In genomic region chr6:17484201-17484606, GRCh38 we compare ENCODE assay signal across 21 cellular contexts.
DNase-seq lines count a peak whose midpoint lies in the region; ATAC-seq and TF ChIP-seq lines count a peak whose summit lies in the region.
"Had no signal": no experiment of that assay in that cellular context is flagged by ENCODE, and none has a peak within 500 bp of the region (broad histone marks: within the 10 kb centered on the region; RNA-seq: fewer than 3 reads in every experiment).

No MANE protein-coding gene starts in this region.

- peak; percentile 61 to 71 for TF ChIP-seq POLR2A in gastrocnemius medialis (IDR thresholded peaks at IDR 0.05)

- no peak for TF ChIP-seq CTCF in brain (conservative IDR thresholded peaks at IDR 0.05)
- TF ChIP-seq CTCF in gastrocnemius medialis (IDR thresholded peaks at IDR 0.05 in 4 of 5, conservative IDR thresholded peaks at IDR 0.05 in 1 of 5): no peak

- no peaks in the 10 kb centered on the region for H3K9me3 ChIP-seq in gastrocnemius medialis
- no peaks in the 10 kb centered on the region for H3K9me3 ChIP-seq in naive thymus-derived CD4-positive, alpha-beta T cell (ENCODE audit: control insufficient read depth in 2 of 3, low read length in 3 of 3)
- H3K9me3 ChIP-seq: mucosa of descending colon, ovary, spleen had no signal

- H3K4me1 ChIP-seq in gastrocnemius medialis: peaks cover 43 to 45% of the 10 kb centered on the region in 2 donors
- H3K4me1 ChIP-seq in naive thymus-derived CD4-positive, alpha-beta T cell (ENCODE audit: control insufficient read depth in 2 of 2, insufficient read depth in 2 of 2, low read length in 2 of 2): no peaks in the 10 kb centered on the region
- H3K4me1 ChIP-seq: spleen had no signal

- intact Hi-C loops in gastrocnemius medialis (cut with DNase I; ENCODE audit: low total_unique reads): no loop called here
- intact Hi-C loops in naive thymus-derived CD4-positive, alpha-beta T cell (cut with micrococcal nuclease): no loop called here
- intact Hi-C loops in posterior vena cava (cut with DNase I): no loop called here

- H3K4me3 Mint-ChIP-seq in brain: peak overlapping the region in 1 of 5 experiments; percentile 28
- no peak overlapping the region for H3K4me3 Mint-ChIP-seq in naive thymus-derived CD4-positive, alpha-beta T cell
- H3K4me3 Mint-ChIP-seq: activated T-helper 17 cell treated with anti-CD3 and anti-CD28 coated beads, Interleukin-2, amount 50 U/mL, for 72 hours; B cell; central memory CD8-positive, alpha-beta T cell; endodermal cell; IgD-negative memory B cell; stimulated activated memory B cell treated with anti-CD40 and anti-IgM and Interleukin-4, amounts not matched to agents 10 μg/mL and 1 μg/mL and 100 μg/mL, for 72 hours; T-helper 2 cell treated with Interferon-gamma antibody and Interleukin-4, amounts not matched to agents 5 μg/mL and 100 μg/mL, for 36 hours had no signal

- no peaks in the 10 kb centered on the region for H3K27me3 ChIP-seq in gastrocnemius medialis
- no peaks in the 10 kb centered on the region for H3K27me3 ChIP-seq in naive thymus-derived CD4-positive, alpha-beta T cell (ENCODE audit: control insufficient read depth in 2 of 2, insufficient read depth in 2 of 2, low read length in 2 of 2)
- H3K27me3 ChIP-seq: ovary had no signal

- in situ Hi-C loops in gastrocnemius medialis (cut with MboI; ENCODE audit: low sequenced_read_pairs in 4 of 4): loop anchor here in 2 of 4 donors (10.0 to 25.0 kb wide), 2 partner anchors 89 to 197 kb away; partner anchors contain the start of genes CAP2 (in 1 of the 2) and RBM24 (in 1 of the 2)

- peak; percentile 92 to 95 for ATAC-seq in gastrocnemius medialis
- ATAC-seq in naive thymus-derived CD4-positive, alpha-beta T cell: no peak
- ATAC-seq: activated CD4-positive, CD25-positive, alpha-beta regulatory T cell treated with anti-CD3 and anti-CD28 coated beads, Interleukin-2, amount 50 U/mL, for 24 hours; activated T-helper 17 cell treated with anti-CD3 and anti-CD28 coated beads, Interleukin-2, amount 50 U/mL, for 72 hours; HCT116; mucosa of descending colon; stimulated activated memory B cell treated with anti-CD40 and anti-IgM and Interleukin-4, amounts not matched to agents 10 μg/mL and 1 μg/mL and 100 μg/mL, for 72 hours had no signal

- POLR2A ChIA-PET in naive thymus-derived CD4-positive, alpha-beta T cell (lab: Charles Lee): no interaction called here

- peaks cover 35% of the 10 kb centered on the region for H3K36me3 Mint-ChIP-seq in brain
- H3K36me3 Mint-ChIP-seq in naive thymus-derived CD4-positive, alpha-beta T cell: no peaks in the 10 kb centered on the region
- H3K36me3 Mint-ChIP-seq: IgD-negative memory B cell; stimulated activated memory B cell treated with anti-CD40 and anti-IgM and Interleukin-4, amounts not matched to agents 10 μg/mL and 1 μg/mL and 100 μg/mL, for 72 hours had no signal

- H3K4me3 ChIP-seq in gastrocnemius medialis: peak overlapping the region in 1 of 4 donors; percentile 23
- no peak overlapping the region for H3K4me3 ChIP-seq in naive thymus-derived CD4-positive, alpha-beta T cell (ENCODE audit: low read length)
- H3K4me3 ChIP-seq: mucosa of descending colon, ovary, spleen had no signal

- CTCF ChIA-PET in naive thymus-derived CD4-positive, alpha-beta T cell (lab: Charles Lee): no interaction called here

- H3K27ac Mint-ChIP-seq in brain: peak overlapping the region; percentile 36 to 84 (median 70)
- H3K27ac Mint-ChIP-seq in naive thymus-derived CD4-positive, alpha-beta T cell: no peak overlapping the region
- H3K27ac Mint-ChIP-seq: activated T-helper 17 cell treated with anti-CD3 and anti-CD28 coated beads, Interleukin-2, amount 50 U/mL, for 72 hours; B cell; endodermal cell; IgD-negative memory B cell; stimulated activated memory B cell treated with anti-CD40 and anti-IgM and Interleukin-4, amounts not matched to agents 10 μg/mL and 1 μg/mL and 100 μg/mL, for 72 hours; T-helper 2 cell treated with Interferon-gamma antibody and Interleukin-4, amounts not matched to agents 5 μg/mL and 100 μg/mL, for 36 hours had no signal

- H3K27ac ChIP-seq in gastrocnemius medialis: peak overlapping the region; percentile 93 to 98 (median 95)
- H3K27ac ChIP-seq in naive thymus-derived CD4-positive, alpha-beta T cell (ENCODE audit: low read depth, low read length): no peak overlapping the region
- H3K27ac ChIP-seq: ovary, spleen had no signal

- peaks cover 0 to 7% of the 10 kb centered on the region in 2 donors for H3K36me3 ChIP-seq in gastrocnemius medialis
- H3K36me3 ChIP-seq in naive thymus-derived CD4-positive, alpha-beta T cell (ENCODE audit: control insufficient read depth in 2 of 3, insufficient read depth in 3 of 3, low read length in 3 of 3): no peaks in the 10 kb centered on the region
- H3K36me3 ChIP-seq: ovary, spleen had no signal

- H3K27me3 Mint-ChIP-seq in brain: no peaks in the 10 kb centered on the region
- peaks cover 0 to 32% (median 17%) of the 10 kb centered on the region in 5 donors for H3K27me3 Mint-ChIP-seq in naive thymus-derived CD4-positive, alpha-beta T cell

- peaks cover 35% of the 10 kb centered on the region for H3K4me1 Mint-ChIP-seq in brain
- no peaks in the 10 kb centered on the region for H3K4me1 Mint-ChIP-seq in naive thymus-derived CD4-positive, alpha-beta T cell
- H3K4me1 Mint-ChIP-seq: activated T-helper 17 cell treated with anti-CD3 and anti-CD28 coated beads, Interleukin-2, amount 50 U/mL, for 72 hours; B cell; central memory CD8-positive, alpha-beta T cell; stimulated activated memory B cell treated with anti-CD40 and anti-IgM and Interleukin-4, amounts not matched to agents 10 μg/mL and 1 μg/mL and 100 μg/mL, for 72 hours had no signal

- DNase-seq in NCI-H1417 treated with DMSO at 0.1 percent for 48 hours (lab: John Stamatoyannopoulos, UW) (peak; percentile 50), NCI-H2171 treated with DMSO at 0.1 percent for 48 hours (lab: John Stamatoyannopoulos, UW) (peak; percentile 98), gastrocnemius medialis (peak; percentile 89 to 91), posterior vena cava (ENCODE audit: low spot score) (no peak)
- DNase-seq in naive thymus-derived CD4-positive, alpha-beta T cell: no peak
- DNase-seq in activated naive CD4-positive, alpha-beta T cell treated with anti-CD3 and anti-CD28 coated beads, Interleukin-2, amount 50 U/mL, for 16 hours: no peak
- DNase-seq: endodermal cell, mucosa of descending colon, MV-4-11, ovary, spleen, trophoblast cell had no signal

- H3K9me3 Mint-ChIP-seq in brain: peaks cover 0 to 4% (median 0%) of the 10 kb centered on the region in 5 experiments
- H3K9me3 Mint-ChIP-seq in naive thymus-derived CD4-positive, alpha-beta T cell: no peaks in the 10 kb centered on the region
- H3K9me3 Mint-ChIP-seq: activated T-helper 17 cell treated with anti-CD3 and anti-CD28 coated beads, Interleukin-2, amount 50 U/mL, for 72 hours; central memory CD8-positive, alpha-beta T cell; stimulated activated memory B cell treated with anti-CD40 and anti-IgM and Interleukin-4, amounts not matched to agents 10 μg/mL and 1 μg/mL and 100 μg/mL, for 72 hours; T-helper 2 cell treated with Interferon-gamma antibody and Interleukin-4, amounts not matched to agents 5 μg/mL and 100 μg/mL, for 36 hours had no signal

Comparison
In these comparisons a context has a peak if more than half of its experiments do, and no peak if none do; other contexts are left out.
1. DNase-seq: peak in NCI-H1417 treated with DMSO at 0.1 percent for 48 hours (single experiment), NCI-H2171 treated with DMSO at 0.1 percent for 48 hours (single experiment) and gastrocnemius medialis (2 of 2); none in naive thymus-derived CD4-positive, alpha-beta T cell (0 of 9), activated naive CD4-positive, alpha-beta T cell treated with anti-CD3 and anti-CD28 coated beads, Interleukin-2, amount 50 U/mL, for 16 hours (single experiment) and posterior vena cava (single experiment).
2. H3K27ac Mint-ChIP-seq: peak in brain (5 of 5); none in naive thymus-derived CD4-positive, alpha-beta T cell (0 of 9).